ENCODE assay signal across 25 cellular contexts in genomic region chr2:97757062-97757461, GRCh38.
"Had no signal": no experiment of that assay in that cellular context is flagged by ENCODE, and none has a peak within 500 bp of the region (broad histone marks: within the 10 kb centered on the region; RNA-seq: fewer than 3 reads in every experiment).

No MANE protein-coding gene starts in this region.

- H3K4me3 Mint-ChIP-seq: activated CD8-positive, alpha-beta T cell treated with anti-CD3 and anti-CD28 coated beads, Interleukin-2, amount 10 ng/mL, durations not matched to agents 7 days and 5 days; activated naive CD4-positive, alpha-beta T cell treated with anti-CD3 and anti-CD28 coated beads, Interleukin-2, amount 10 ng/mL, durations not matched to agents 7 days and 5 days had no signal

- H3K27ac Mint-ChIP-seq: activated CD8-positive, alpha-beta T cell treated with anti-CD3 and anti-CD28 coated beads, Interleukin-2, amount 10 ng/mL, durations not matched to agents 7 days and 5 days had no signal

- H3K27ac ChIP-seq: brain microvascular endothelial cell, cardiac muscle cell had no signal

- H3K27me3 ChIP-seq: brain microvascular endothelial cell, cardiac muscle cell, MG63, SJCRH30 had no signal

- H3K9me3 Mint-ChIP-seq: activated naive CD4-positive, alpha-beta T cell treated with anti-CD3 and anti-CD28 coated beads, Interleukin-2, amount 10 ng/mL, durations not matched to agents 7 days and 5 days had no signal

- DNase-seq: activated CD4-positive, alpha-beta T cell treated with anti-CD3 and anti-CD28 coated beads, Interleukin-2, amount 50 U/mL, for 1 hour; activated CD8-positive, alpha-beta memory T cell treated with anti-CD3 and anti-CD28 coated beads, Interleukin-2, amount 50 U/mL, for 48 hours; activated CD8-positive, alpha-beta T cell treated with anti-CD3 and anti-CD28 coated beads, Interleukin-2, amount 10 ng/mL, durations not matched to agents 7 days and 5 days; activated effector memory CD4-positive, alpha-beta T cell treated with anti-CD3 and anti-CD28 coated beads, Interleukin-2, amount 50 U/mL, for 16 hours; activated naive CD4-positive, alpha-beta T cell treated with anti-CD3 and anti-CD28 coated beads, Interleukin-2, amount 10 ng/mL, durations not matched to agents 7 days and 5 days; activated T-cell treated with anti-CD3 and anti-CD28 coated beads, Interleukin-2, amount 50 U/mL, for 1 hour; amygdala; brain microvascular endothelial cell; MG63; MV-4-11; NCI-H1092 treated with DMSO at 0.1 percent for 48 hours; NCI-H1417 treated with DMSO at 0.1 percent for 48 hours; NCI-H1694; NCI-H2029; NCI-H2107; NCI-H345; NCI-H510A; NCI-H526 treated with DMSO at 0.1 percent for 48 hours; NCI-H82; SJCRH30; SK-N-SH; T-helper 1 cell had no signal

- H3K27me3 Mint-ChIP-seq: activated naive CD4-positive, alpha-beta T cell treated with anti-CD3 and anti-CD28 coated beads, Interleukin-2, amount 10 ng/mL, durations not matched to agents 7 days and 5 days had no signal

- H3K4me3 ChIP-seq: cardiac muscle cell, MG63, SJCRH30 had no signal

- H3K9me3 ChIP-seq: MG63, SJCRH30, SK-N-SH had no signal

- ATAC-seq: activated CD4-positive, CD25-positive, alpha-beta regulatory T cell treated with anti-CD3 and anti-CD28 coated beads, Interleukin-2, amount 50 U/mL, for 24 hours; activated CD8-positive, alpha-beta T cell treated with anti-CD3 and anti-CD28 coated beads, Interleukin-2, amount 10 ng/mL, durations not matched to agents 7 days and 5 days; Right ventricle myocardium inferior had no signal
